8 cellular contexts compared by ENCODE assay signal in the genomic region with DNA sequence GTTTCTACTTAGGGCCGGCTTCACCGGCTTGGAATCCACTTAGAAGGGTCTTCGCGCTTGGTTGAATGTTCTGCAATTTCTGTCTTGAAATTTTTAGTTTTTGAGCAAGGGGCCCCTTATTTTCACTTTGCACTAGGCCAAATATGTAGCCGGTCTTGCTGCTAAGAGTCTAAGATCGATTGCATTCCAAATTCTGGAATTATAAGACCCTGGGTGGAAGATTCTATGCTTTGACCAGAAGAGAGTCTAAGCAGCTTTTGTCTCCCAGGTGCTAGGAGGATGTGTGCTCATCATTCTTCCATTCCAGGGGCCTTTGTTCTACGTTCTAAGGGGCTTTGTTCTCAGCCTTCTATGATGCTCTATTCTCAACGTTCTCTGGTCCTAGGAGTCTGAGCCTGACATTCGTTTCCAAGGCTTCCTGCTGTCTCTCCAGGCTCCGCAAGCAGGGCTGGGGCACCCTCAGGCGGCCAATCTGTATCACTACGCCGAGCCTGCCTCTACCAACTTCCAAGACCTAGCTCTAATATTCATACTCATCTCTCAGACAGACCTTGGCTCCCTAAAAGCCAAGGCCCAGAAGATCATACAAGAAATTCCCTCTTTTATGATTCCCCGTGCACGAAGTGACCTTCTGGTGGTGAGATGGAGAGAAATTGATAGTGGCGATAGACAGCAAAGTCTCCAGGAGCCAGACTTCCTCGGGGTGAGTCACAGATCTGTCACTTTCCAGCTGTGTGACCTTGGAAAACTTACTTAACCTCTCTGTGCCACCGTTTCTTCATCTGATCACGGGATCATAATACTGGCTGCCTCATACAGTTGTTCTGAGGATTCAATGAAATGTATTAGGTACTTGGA. TPM values are rescaled to one million over a fixed set of nuclear protein-coding genes. Genes with fewer than 3 reads are reported as not detected.
DNase-seq lines count a peak whose midpoint lies in the region; ATAC-seq and TF ChIP-seq lines count a peak whose summit lies in the region.

No MANE protein-coding gene starts in this region.

- intact Hi-C loops in left ventricle myocardium inferior (cut with micrococcal nuclease): no loop called here
- intact Hi-C loops in prostate gland (cut with DNase I): loop anchor here (2.0 kb wide), 1 partner anchor 47 kb away; no protein-coding TSS in a partner anchor
- intact Hi-C loops in upper lobe of right lung (cut with DNase I): loop anchor here (5.0 kb wide), 1 partner anchor 50 kb away; no protein-coding TSS in a partner anchor

- peak overlapping the region; percentile 94 for H3K27ac ChIP-seq in angular gyrus (ENCODE audit: low read depth, low read length)
- peak overlapping the region; percentile 77 for H3K27ac ChIP-seq in left ventricle myocardium inferior (replicated peaks)
- peak overlapping the region; percentile 65 to 74 for H3K27ac ChIP-seq in prostate gland
- H3K27ac ChIP-seq in upper lobe of right lung: peak overlapping the region; percentile 44

- 9% methylated on average over 19 of the region's 19 CpGs for WGBS in prostate gland

- H3K4me3 ChIP-seq in left ventricle myocardium inferior (peak overlapping the region; percentile 81), prostate gland (peak overlapping the region; percentile 7 to 23), upper lobe of right lung (peak overlapping the region; percentile 48)

- H3K9me3 ChIP-seq in left ventricle myocardium inferior (replicated peaks) (no peaks in the 10 kb centered on the region), prostate gland (no peaks in the 10 kb centered on the region), upper lobe of right lung (no peaks in the 10 kb centered on the region)

- peaks cover 17% of the 10 kb centered on the region for H3K4me1 Mint-ChIP-seq in T-helper 2 cell treated with Interferon-gamma antibody and Interleukin-4, amounts not matched to agents 5 μg/mL and 100 μg/mL, for 36 hours (ENCODE audit: low read depth)

- DNase-seq in GM13977 (ENCODE audit: low spot score): peak; percentile 82
- peak; percentile 89 for DNase-seq in NCI-H1694 (lab: John Stamatoyannopoulos, UW)
- peak; percentile 75 for DNase-seq in T-helper 2 cell treated with Interferon-gamma antibody and Interleukin-4, amounts not matched to agents 5 μg/mL and 100 μg/mL, for 36 hours (ENCODE audit: low spot score)
- peak; percentile 77 for DNase-seq in left ventricle myocardium inferior
- DNase-seq in prostate gland (ENCODE audit: low spot score): peak; percentile 83
- DNase-seq in upper lobe of right lung: peak; percentile 90

- peaks cover 28% of the 10 kb centered on the region for H3K27me3 Mint-ChIP-seq in T-helper 2 cell treated with Interferon-gamma antibody and Interleukin-4, amounts not matched to agents 5 μg/mL and 100 μg/mL, for 36 hours (ENCODE audit: low read depth)

- TF ChIP-seq POLR2A in prostate gland (IDR thresholded peaks at IDR 0.05): no peak

- peak overlapping the region; percentile 89 for H3K27ac Mint-ChIP-seq in T-helper 2 cell treated with Interferon-gamma antibody and Interleukin-4, amounts not matched to agents 5 μg/mL and 100 μg/mL, for 36 hours

- TF ChIP-seq CTCF in GM13977 (IDR thresholded peaks at IDR 0.05; ENCODE audit: extremely low read depth, insufficient read depth, missing control alignments) (peak; percentile 89), left ventricle myocardium inferior (IDR thresholded peaks at IDR 0.05; ENCODE audit: borderline replicate concordance) (peak; percentile 97), prostate gland (IDR thresholded peaks at IDR 0.05) (peak in 3 of 4 experiments; percentile 63 to 95 (median 92)), upper lobe of right lung (IDR thresholded peaks at IDR 0.05) (peak; percentile 90)

- ATAC-seq in upper lobe of right lung: peak; percentile 78
- no peak for ATAC-seq in GM19455 (IDR thresholded peaks at IDR 0.05; ENCODE audit: unreplicated experiment)

- in situ Hi-C loops in GM13977 (cut with MboI; ENCODE audit: low pct_unique_long_range_greater_than_20kb, low sequenced_read_pairs, unreplicated experiment): loop anchor here (5.0 to 10.0 kb wide), 2 partner anchors 50 to 127 kb away; no protein-coding TSS in a partner anchor

- H3K36me3 Mint-ChIP-seq in T-helper 2 cell treated with Interferon-gamma antibody and Interleukin-4, amounts not matched to agents 5 μg/mL and 100 μg/mL, for 36 hours (ENCODE audit: low read depth): no peaks in the 10 kb centered on the region

- H3K36me3 ChIP-seq in left ventricle myocardium inferior: no peaks in the 10 kb centered on the region
- H3K36me3 ChIP-seq in prostate gland: no peaks in the 10 kb centered on the region
- H3K36me3 ChIP-seq in upper lobe of right lung: no peaks in the 10 kb centered on the region

- H3K4me1 ChIP-seq in left ventricle myocardium inferior (peaks cover 34% of the 10 kb centered on the region), prostate gland (replicated peaks) (peaks cover 4% of the 10 kb centered on the region), upper lobe of right lung (peaks cover 21% of the 10 kb centered on the region)

- H3K27me3 ChIP-seq in left ventricle myocardium inferior (ENCODE audit: low read depth): peaks cover 22% of the 10 kb centered on the region
- H3K27me3 ChIP-seq in prostate gland (replicated peaks; ENCODE audit: insufficient read depth): no peaks in the 10 kb centered on the region
- H3K27me3 ChIP-seq in upper lobe of right lung: peaks cover 30% of the 10 kb centered on the region

- H3K4me3 Mint-ChIP-seq in T-helper 2 cell treated with Interferon-gamma antibody and Interleukin-4, amounts not matched to agents 5 μg/mL and 100 μg/mL, for 36 hours: peak overlapping the region; percentile 75

- no peaks in the 10 kb centered on the region for H3K9me3 Mint-ChIP-seq in T-helper 2 cell treated with Interferon-gamma antibody and Interleukin-4, amounts not matched to agents 5 μg/mL and 100 μg/mL, for 36 hours

RNA-seq across cellular contexts. Expression of a gene that starts 1.0 kb away (rescaled TPM):
- 18.3 TPM for total RNA-seq in left ventricle myocardium inferior
- total RNA-seq in prostate gland: 10 to 100 TPM in 1 of 2 donors, 1 to 10 TPM in 1; 8.6 to 28.1 TPM
- 10.0 TPM for total RNA-seq in upper lobe of right lung

RNA-seq across cellular contexts. Expression of a gene that starts 26.0 kb away (rescaled TPM):
- total RNA-seq in left ventricle myocardium inferior (not detected), prostate gland (not detected), upper lobe of right lung (not detected)

RNA-seq across cellular contexts. Expression of a gene that starts 37.1 kb away (rescaled TPM):
- total RNA-seq in left ventricle myocardium inferior: 3.7 TPM
- total RNA-seq in prostate gland: 1 to 10 TPM in 1 of 2 donors, not detected in 1; 2.2 TPM
- total RNA-seq in upper lobe of right lung: 12.6 TPM

RNA-seq across cellular contexts. Expression of a gene that starts 55.0 kb away (rescaled TPM):
- 7.9 TPM for total RNA-seq in left ventricle myocardium inferior
- 10 to 100 TPM; 38.9 to 41.8 TPM for total RNA-seq in prostate gland
- total RNA-seq in upper lobe of right lung: 58.9 TPM

Comparison
In these comparisons a context has a peak if more than half of its experiments do, and no peak if none do; other contexts are left out.
1. H3K27ac ChIP-seq: peak in every context shown above with its lines; median percentile 94 in angular gyrus; 77 in left ventricle myocardium inferior; 70 in prostate gland; 44 in upper lobe of right lung.
2. H3K4me3 ChIP-seq: peak in every context shown above with its lines; median percentile 81 in left ventricle myocardium inferior; 48 in upper lobe of right lung; 15 in prostate gland.